8 cellular contexts compared by ENCODE assay signal in genomic region chr15:52180196-52180835, GRCh38. TPM values are rescaled to one million over a fixed set of nuclear protein-coding genes. Genes with fewer than 3 reads are reported as not detected.
DNase-seq lines count a peak whose midpoint lies in the region; ATAC-seq and TF ChIP-seq lines count a peak whose summit lies in the region.

No MANE protein-coding gene starts in this region.

- H3F3A ChIP-seq in DOHH2 (ENCODE audit: control insufficient read depth, insufficient read depth), result peaks cover 14% of the 10 kb centered on the region

- intact Hi-C loops in sciatic nerve (cut with DNase I), result no loop called here

- peak overlapping the region; percentile 75 for H3K9ac ChIP-seq in HUES6 (ENCODE audit: low read length)

- no peak for TF ChIP-seq CTCF in DOHH2 (IDR thresholded peaks at IDR 0.05; ENCODE audit: low read depth, low read length, poor library complexity, severe bottlenecking)
- no peak for TF ChIP-seq CTCF in cardiac muscle cell (IDR thresholded peaks at IDR 0.05; ENCODE audit: low read depth, low read length)

- H3K9me2 ChIP-seq in DOHH2 (replicated peaks; ENCODE audit: control insufficient read depth, low read length), result no peaks in the 10 kb centered on the region

- peak overlapping the region; percentile 94 for H3K4me2 ChIP-seq in DOHH2 (ENCODE audit: low read length)

- no peaks in the 10 kb centered on the region for H3K27me3 ChIP-seq in DOHH2 (ENCODE audit: control insufficient read depth, low read length)
- H3K27me3 ChIP-seq in HUES6 (ENCODE audit: control insufficient read depth, insufficient read depth, low read length), result peaks cover 14% of the 10 kb centered on the region
- H3K27me3 ChIP-seq in cardiac muscle cell, result peaks cover 24% of the 10 kb centered on the region

- H4K20me1 ChIP-seq in DOHH2 (ENCODE audit: control insufficient read depth, insufficient read depth, low read depth, low read length), result peaks cover 15% of the 10 kb centered on the region; the same call in 1 of the 2 replicates

- H3K4me3 ChIP-seq in DOHH2 (ENCODE audit: low read length), result peak overlapping the region; percentile 85
- H3K4me3 ChIP-seq in HUES6 (ENCODE audit: low read depth, low read length), result peak overlapping the region; percentile 96
- peak overlapping the region; percentile 61 for H3K4me3 ChIP-seq in cardiac muscle cell

- peak; percentile 3 for DNase-seq in activated T-helper 9 cell treated with anti-CD3 and anti-CD28 coated beads, Interleukin-2, amount 50 U/mL, for 16 hours (ENCODE audit: low read depth)
- DNase-seq in cardiac muscle cell (ENCODE audit: low read depth in 1 of 2, low spot score in 1 of 2) (no peak), sciatic nerve (ENCODE audit: low spot score) (no peak), KBM-7 (no peak), EL (no peak)

- H3K27ac ChIP-seq in DOHH2 (ENCODE audit: low read depth, low read length), result peak overlapping the region; percentile 87
- H3K27ac ChIP-seq in HUES6 (ENCODE audit: low read depth, low read length), result no peak overlapping the region
- no peak overlapping the region for H3K27ac ChIP-seq in cardiac muscle cell

- H3K36me3 ChIP-seq in DOHH2 (ENCODE audit: control insufficient read depth, low read length), result peaks cover 15% of the 10 kb centered on the region
- H3K36me3 ChIP-seq in HUES6 (ENCODE audit: control insufficient read depth, insufficient read depth, low read length), result no peaks in the 10 kb centered on the region
- no peaks in the 10 kb centered on the region for H3K36me3 ChIP-seq in cardiac muscle cell

- peaks cover 65% of the 10 kb centered on the region for H3K4me1 ChIP-seq in DOHH2 (ENCODE audit: control insufficient read depth, low read length)
- H3K4me1 ChIP-seq in HUES6 (ENCODE audit: control insufficient read depth, insufficient read depth, low read length), result peaks cover 5% of the 10 kb centered on the region
- H3K4me1 ChIP-seq in cardiac muscle cell (ENCODE audit: low read depth), result peaks cover 6% of the 10 kb centered on the region

- in situ Hi-C loops in KBM-7 (cut with MboI; ENCODE audit: low pct_unique_long_range_greater_than_20kb, low sequenced_read_pairs), result no loop called here

- H3K9me3 ChIP-seq in DOHH2 (ENCODE audit: control insufficient read depth, insufficient read depth, low read length), result no peaks in the 10 kb centered on the region
- H3K9me3 ChIP-seq in HUES6 (ENCODE audit: control insufficient read depth, insufficient read depth, low read depth, low read length), result no peaks in the 10 kb centered on the region
- H3K9me3 ChIP-seq in cardiac muscle cell (ENCODE audit: low read depth), result no peaks in the 10 kb centered on the region

- ATAC-seq in GM21526 (IDR thresholded peaks at IDR 0.05; ENCODE audit: low FRiP score, unreplicated experiment), result peak; percentile 28
- ATAC-seq in sciatic nerve, result peak; percentile 50

- peaks cover 41% of the 10 kb centered on the region for H3K79me2 ChIP-seq in DOHH2 (ENCODE audit: control insufficient read depth, low read length)

RNA-seq across cellular contexts. Expression of gene GNB5, which starts 10.9 kb away (rescaled TPM):
- total RNA-seq in cardiac muscle cell (38.4 and 50.2 TPM in 2 replicates), sciatic nerve (12.8 TPM)
- polyA plus RNA-seq in cardiac muscle cell, result 31.2 and 36.7 TPM in 2 replicates
